In genomic region chr3:152961323-152961722, GRCh38 we compare ENCODE assay signal across 7 cellular contexts.
A peak's percentile ranks its signal among the peaks of the same experiment; 100 is the strongest.
DNase-seq lines count a peak whose midpoint lies in the region; ATAC-seq and TF ChIP-seq lines count a peak whose summit lies in the region.

No MANE protein-coding gene starts in this region.

- H3K27me3 ChIP-seq in KMS-11 (ENCODE audit: insufficient read depth, low read depth) (no peaks in the 10 kb centered on the region), colonic mucosa (no peaks in the 10 kb centered on the region)

- peak; percentile 43 for TF ChIP-seq CTCF in KMS-11 (conservative IDR thresholded peaks at IDR 0.05; ENCODE audit: low read depth, low read length)
- TF ChIP-seq CTCF in colonic mucosa (IDR thresholded peaks at IDR 0.05): peak; percentile 35

- peak; percentile 22 for DNase-seq in colonic mucosa
- peak; percentile 7 for DNase-seq in pons (ENCODE audit: low spot score)
- DNase-seq in activated naive CD4-positive, alpha-beta T cell treated with Interleukin-2 at 50 U/mL for 16 hours: no peak
- DNase-seq in NCI-H1048 (lab: John Stamatoyannopoulos, UW): no peak
- DNase-seq in left cardiac atrium: no peak

- peak; percentile 47 for ATAC-seq in GM18858 (IDR thresholded peaks at IDR 0.05; ENCODE audit: unreplicated experiment)
- ATAC-seq in left cardiac atrium: no peak

- H2AFZ ChIP-seq in KMS-11 (ENCODE audit: low read depth): no peak overlapping the region

- no peaks in the 10 kb centered on the region for H3K79me2 ChIP-seq in KMS-11 (ENCODE audit: insufficient read depth, low read depth)

- H3K4me1 ChIP-seq in KMS-11 (ENCODE audit: low read depth, poor library complexity, severe bottlenecking): no peaks in the 10 kb centered on the region
- no peaks in the 10 kb centered on the region for H3K4me1 ChIP-seq in colonic mucosa

- no peak overlapping the region for H3K27ac ChIP-seq in KMS-11
- H3K27ac ChIP-seq in colonic mucosa: no peak overlapping the region

- no peaks in the 10 kb centered on the region for H4K20me1 ChIP-seq in KMS-11 (ENCODE audit: insufficient read depth)

- H3K4me3 ChIP-seq in KMS-11 (IDR thresholded peaks at IDR 0.05; ENCODE audit: insufficient read depth, low read depth, low read length): no peak overlapping the region
- H3K4me3 ChIP-seq in colonic mucosa: no peak overlapping the region

- no peaks in the 10 kb centered on the region for H3K9me3 ChIP-seq in colonic mucosa

- intact Hi-C loops in colonic mucosa (cut with DNase I) (loop anchor here (10.0 kb wide), 1 partner anchor 487 kb away; no protein-coding TSS in a partner anchor), left cardiac atrium (cut with DNase I) (loop anchor here in 1 of 2 donors (10.0 kb wide), 1 partner anchor 267 kb away; no protein-coding TSS in a partner anchor)

- no peak overlapping the region for H3K9ac ChIP-seq in KMS-11
- no peak overlapping the region for H3K9ac ChIP-seq in colonic mucosa (ENCODE audit: low read depth in 2 of 2, low read length in 2 of 2)

- H3K4me2 ChIP-seq in KMS-11: no peak overlapping the region

- H3K36me3 ChIP-seq in KMS-11 (ENCODE audit: insufficient read depth) (no peaks in the 10 kb centered on the region), colonic mucosa (no peaks in the 10 kb centered on the region)

Comparison
In these comparisons a context has a peak if more than half of its experiments do, and no peak if none do; other contexts are left out.
1. DNase-seq: peak in colonic mucosa (single experiment) and pons (single experiment); none in activated naive CD4-positive, alpha-beta T cell treated with Interleukin-2 at 50 U/mL for 16 hours (single experiment), NCI-H1048 (single experiment) and left cardiac atrium (single experiment).